ENCODE assay signal across 15 cellular contexts in the genomic region with DNA sequence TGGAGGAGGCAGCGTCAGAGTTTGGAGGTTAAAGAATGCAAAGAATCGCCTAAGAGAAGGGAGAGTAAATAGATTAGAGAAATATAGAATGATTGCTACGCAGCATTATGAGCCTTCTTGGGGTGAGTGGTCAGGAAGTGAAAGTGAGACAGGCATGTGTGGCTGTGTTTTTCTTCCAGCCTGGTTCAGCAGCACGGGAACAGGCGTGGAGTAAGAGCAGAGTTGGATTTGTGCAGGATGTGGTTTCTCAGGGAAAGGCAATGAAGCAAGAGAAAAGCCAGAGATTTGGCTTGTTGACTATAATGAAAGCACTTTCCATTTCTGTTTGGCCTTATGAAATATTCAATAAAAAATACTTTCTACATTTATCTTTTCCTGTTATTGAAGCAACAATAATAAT. TPM values are rescaled to one million over a fixed set of nuclear protein-coding genes. Genes with fewer than 3 reads are reported as not detected.
DNase-seq lines count a peak whose midpoint lies in the region; ATAC-seq, FAIRE-seq and TF ChIP-seq lines count a peak whose summit lies in the region.
"Had no signal": no experiment of that assay in that cellular context is flagged by ENCODE, and none has a peak within 500 bp of the region (broad histone marks: within the 10 kb centered on the region; RNA-seq: fewer than 3 reads in every experiment).

No MANE protein-coding gene starts in this region.

- CTCF ChIA-PET in HepG2 (lab: Yijun Ruan, JAX; ENCODE audit: low intra/inter-chr PET ratio, low total read pairs) = no interaction called here

- H3K79me2 ChIP-seq in HepG2 (ENCODE audit: insufficient read depth, low read length) (no peaks in the 10 kb centered on the region), hepatocyte (no peaks in the 10 kb centered on the region)

- no peak overlapping the region for H3K4me2 ChIP-seq in HepG2 (ENCODE audit: low read depth, low read length)
- H3K4me2 ChIP-seq in hepatocyte = peak overlapping the region; percentile 54

- DNase-seq in right lobe of liver = no peak
- DNase-seq in HepG2 (ENCODE audit: low spot score) = no peak
- DNase-seq in astrocyte of the cerebellum (ENCODE audit: low read depth) = peak; percentile 85
- DNase-seq in hepatocyte (ENCODE audit: low spot score) = peak; percentile 28
- DNase-seq in SW 1271 (lab: John Stamatoyannopoulos, UW) = no peak
- DNase-seq in DMS79 treated with DMSO at 0.1 percent for 48 hours (lab: John Stamatoyannopoulos, UW) = no peak
- DNase-seq in amygdala (lab: John Stamatoyannopoulos, UW) = no peak
- DNase-seq in central memory CD4-positive, alpha-beta T cell = no peak
- DNase-seq: activated T-cell treated with anti-CD3 and anti-CD28 coated beads for 4 hours, amniotic stem cell, NCI-H1105, NCI-H524 treated with DMSO at 0.1 percent for 48 hours had no signal

- no peak for TF ChIP-seq EP300 in HepG2 (IDR thresholded peaks at IDR 0.05; ENCODE audit: low read depth in 2 of 2, low read length in 2 of 2)
- no peak for TF ChIP-seq EP300 in HepG2 (CRISPR knock-in tag; IDR thresholded peaks at IDR 0.05; ENCODE audit: borderline replicate concordance)

- in situ Hi-C loops in HepG2 (cut with HindIII; ENCODE audit: extremely low pct_ligation_motif_present, low pct_unique_long_range_greater_than_20kb) = no loop called here
- in situ Hi-C loops in astrocyte of the cerebellum (cut with HindIII; ENCODE audit: low sequenced_read_pairs) = no loop called here

- TF ChIP-seq CTCF in right lobe of liver (IDR thresholded peaks at IDR 0.05) (no peak), HepG2 (CRISPR knock-in tag; IDR thresholded peaks at IDR 0.05) (no peak), astrocyte of the cerebellum (IDR thresholded peaks at IDR 0.05; ENCODE audit: low read depth, low read length, missing control alignments) (no peak), hepatocyte (IDR thresholded peaks at IDR 0.05; ENCODE audit: poor library complexity) (no peak)

- no TSS peak for BruUV-seq in HepG2 (replicated peaks; lab: Mats Ljungman, UMichigan)

- H3K4me3 ChIP-seq in right lobe of liver (no peak overlapping the region), HepG2 (replicated peaks in 1 of 3; ENCODE audit: insufficient read depth in 1 of 3, low read depth in 2 of 3, low read length in 3 of 3) (no peak overlapping the region), astrocyte of the cerebellum (ENCODE audit: low read depth, low read length) (no peak overlapping the region), hepatocyte (no peak overlapping the region)
- H3K4me3 ChIP-seq: SJSA1 had no signal

- H3K27me3 ChIP-seq in right lobe of liver (no peaks in the 10 kb centered on the region), HepG2 (ENCODE audit: control insufficient read depth in 1 of 2, insufficient read depth in 2 of 2, low read length in 2 of 2) (no peaks in the 10 kb centered on the region), hepatocyte (no peaks in the 10 kb centered on the region)
- H3K27me3 ChIP-seq: SJSA1 had no signal

- FAIRE-seq in HepG2 (lab: Jason Lieb, UNC) = no peak
- FAIRE-seq: endometrium had no signal

- POLR2A ChIA-PET in HepG2 (lab: Yijun Ruan, JAX) = no interaction called here

- H3K4me1 ChIP-seq in right lobe of liver (peaks cover 0 to 8% (median 0%) of the 10 kb centered on the region in 4 donors), HepG2 (ENCODE audit: insufficient read depth, low read length) (0 out of 2 replicates have a peak, but pooled peaks cover 10% of the 10 kb centered on the region), hepatocyte (ENCODE audit: insufficient read depth) (no peaks in the 10 kb centered on the region)
- H3K4me1 ChIP-seq: SJSA1 had no signal

- TF ChIP-seq POLR2A in right lobe of liver (IDR thresholded peaks at IDR 0.05) (no peak), HepG2 (IDR thresholded peaks at IDR 0.05; ENCODE audit: insufficient read depth in 1 of 2, low read depth in 2 of 2, low read length in 2 of 2) (no peak)

- H3K27ac ChIP-seq in right lobe of liver (no peak overlapping the region), HepG2 (ENCODE audit: extremely low read length, insufficient read depth, low read length) (no peak overlapping the region), hepatocyte (peak overlapping the region; percentile 76)
- H3K27ac ChIP-seq: SJSA1 had no signal

- no peaks in the 10 kb centered on the region for H3K36me3 ChIP-seq in right lobe of liver
- H3K36me3 ChIP-seq in HepG2 (replicated peaks in 1 of 2; ENCODE audit: control insufficient read depth in 1 of 2, insufficient read depth in 2 of 2, low read length in 2 of 2) = no peaks in the 10 kb centered on the region
- H3K36me3 ChIP-seq in hepatocyte (replicated peaks; ENCODE audit: insufficient read depth, low read depth) = no peaks in the 10 kb centered on the region
- H3K36me3 ChIP-seq: SJSA1 had no signal

- H3K9ac ChIP-seq in HepG2 (ENCODE audit: insufficient read depth, low read depth, low read length) = no peak overlapping the region

- intact Hi-C loops in right lobe of liver (cut with DNase I) (no loop called here), HepG2 (cut with micrococcal nuclease; ENCODE audit: unreplicated experiment) (no loop called here)

- ATAC-seq in right lobe of liver (peak; percentile 30 to 61 (median 41)), HepG2 (no peak)
- ATAC-seq: WTC11 had no signal

- WGBS in right lobe of liver (ENCODE audit: insufficient coverage, low coverage, low lambda C conversion rate, missing lambda C conversion rate) = 35% methylated on average over 5 of the region's 5 CpGs
- WGBS in HepG2 (ENCODE audit: low lambda C conversion rate) = 79% methylated on average over 5 of the region's 5 CpGs
- WGBS in hepatocyte (ENCODE audit: low lambda C conversion rate, missing lambda C conversion rate) = 70% methylated on average over 5 of the region's 5 CpGs

- no peak for TF ChIP-seq RAD21 in HepG2 (CRISPR knock-in tag; IDR thresholded peaks at IDR 0.05)

- H2AFZ ChIP-seq in HepG2 (ENCODE audit: low read length) = no peak overlapping the region
- H2AFZ ChIP-seq in hepatocyte = peak overlapping the region; percentile 60

- H3K9me2 ChIP-seq in hepatocyte (replicated peaks; ENCODE audit: insufficient read depth) = no peaks in the 10 kb centered on the region

- no peaks in the 10 kb centered on the region for H4K20me1 ChIP-seq in HepG2 (ENCODE audit: insufficient read depth, low read length)
- H4K20me1 ChIP-seq in hepatocyte (ENCODE audit: insufficient read depth, poor library complexity, severe bottlenecking) = no peaks in the 10 kb centered on the region

- H3K9me3 ChIP-seq in right lobe of liver (no peaks in the 10 kb centered on the region), HepG2 (ENCODE audit: low read length) (no peaks in the 10 kb centered on the region), hepatocyte (ENCODE audit: low read depth) (no peaks in the 10 kb centered on the region)
- H3K9me3 ChIP-seq: SJSA1 had no signal

RNA-seq across cellular contexts. Expression of gene FRMD3, which starts 34.3 kb away (rescaled TPM):
- total RNA-seq in right lobe of liver (under 1 TPM; 0.28 to 0.88 (median 0.34) TPM), HepG2 (2016; rRNA removed; fragmentation: Illumina TruSeq; extraction: Trizol) (7.7 and 9.6 TPM in 2 replicates), hepatocyte (6.5 and 7.0 TPM in 2 replicates)
- 0.71 and 1.1 TPM in 2 replicates for total RNA-seq in HepG2 (2016; cell fraction: cytosol; rRNA removed; fragmentation: Illumina TruSeq; extraction: Trizol; ENCODE audit: low read depth)
- total RNA-seq in HepG2 (2016; cell fraction: insoluble cytoplasmic fraction; rRNA removed; fragmentation: Illumina TruSeq; extraction: Trizol) = 7.1 and 8.1 TPM in 2 replicates
- total RNA-seq in HepG2 (2016; cell fraction: membrane; rRNA removed; fragmentation: Illumina TruSeq; extraction: Trizol) = 3.0 and 3.5 TPM in 2 replicates
- total RNA-seq in HepG2 (2016; cell fraction: nucleus; rRNA removed; fragmentation: Illumina TruSeq; extraction: Trizol) = 7.5 and 7.6 TPM in 2 replicates
- polyA plus RNA-seq in HepG2 (2011; rRNA removed) (1.9 and 3.2 TPM in 2 replicates), hepatocyte (3.7 and 3.9 TPM in 2 replicates)
- 2.4 and 3.0 TPM in 2 replicates for polyA plus RNA-seq in HepG2 (2011; cell fraction: cytosol; rRNA removed)
- 3.4 and 4.9 TPM in 2 replicates for polyA plus RNA-seq in HepG2 (2011; cell fraction: nucleus; rRNA removed)
- 4.6 and 5.1 TPM in 2 replicates for polyA plus RNA-seq in HepG2 (2012)
- polyA plus RNA-seq in HepG2 (2016; cell fraction: cytosol; fragmentation: Illumina TruSeq; extraction: Trizol; ENCODE audit: low read depth) = 0.31 and 0.44 TPM in 2 replicates
- 6.5 and 6.9 TPM in 2 replicates for polyA plus RNA-seq in HepG2 (2016; cell fraction: insoluble cytoplasmic fraction; fragmentation: Illumina TruSeq; extraction: Trizol; ENCODE audit: low read depth)
- polyA plus RNA-seq in HepG2 (2016; cell fraction: membrane; fragmentation: Illumina TruSeq; extraction: Trizol; ENCODE audit: low read depth) = 1.2 TPM in 2 replicates
- 6.1 and 6.6 TPM in 2 replicates for polyA plus RNA-seq in HepG2 (2016; cell fraction: nucleus; fragmentation: Illumina TruSeq; extraction: Trizol; ENCODE audit: insufficient read depth, low read depth)
- 9.7 and 14.0 TPM in 2 replicates for polyA minus RNA-seq in HepG2 (2011; rRNA and poly(A)+ RNA removed; ENCODE audit: low replicate concordance)
- 7.7 and 8.4 TPM in 2 replicates for polyA minus RNA-seq in HepG2 (2011; cell fraction: cytosol; rRNA and poly(A)+ RNA removed)
- polyA minus RNA-seq in HepG2 (2011; cell fraction: nucleus; rRNA and poly(A)+ RNA removed) = 12.9 and 14.8 TPM in 2 replicates

RNA-seq across cellular contexts. Expression of gene IDNK, which starts 50.4 kb away (rescaled TPM):
- total RNA-seq in right lobe of liver (10 to 100 TPM; 10.6 to 24.6 (median 17.8) TPM), HepG2 (2016; rRNA removed; fragmentation: Illumina TruSeq; extraction: Trizol) (4.8 and 6.3 TPM in 2 replicates), hepatocyte (5.3 and 11.1 TPM in 2 replicates)
- total RNA-seq in HepG2 (2016; cell fraction: cytosol; rRNA removed; fragmentation: Illumina TruSeq; extraction: Trizol; ENCODE audit: low read depth) = 9.3 and 10.6 TPM in 2 replicates
- total RNA-seq in HepG2 (2016; cell fraction: insoluble cytoplasmic fraction; rRNA removed; fragmentation: Illumina TruSeq; extraction: Trizol) = 4.5 and 4.6 TPM in 2 replicates
- total RNA-seq in HepG2 (2016; cell fraction: membrane; rRNA removed; fragmentation: Illumina TruSeq; extraction: Trizol) = 9.1 and 12.0 TPM in 2 replicates
- 2.9 and 4.7 TPM in 2 replicates for total RNA-seq in HepG2 (2016; cell fraction: nucleus; rRNA removed; fragmentation: Illumina TruSeq; extraction: Trizol)
- polyA plus RNA-seq in HepG2 (2011; rRNA removed) (2.7 and 3.1 TPM in 2 replicates), hepatocyte (8.7 and 10.5 TPM in 2 replicates)
- polyA plus RNA-seq in HepG2 (2011; cell fraction: cytosol; rRNA removed) = 2.1 and 2.8 TPM in 2 replicates
- 2.7 and 3.4 TPM in 2 replicates for polyA plus RNA-seq in HepG2 (2011; cell fraction: nucleus; rRNA removed)
- 2.6 and 6.6 TPM in 2 replicates for polyA plus RNA-seq in HepG2 (2012)
- 12.6 and 13.6 TPM in 2 replicates for polyA plus RNA-seq in HepG2 (2016; cell fraction: cytosol; fragmentation: Illumina TruSeq; extraction: Trizol; ENCODE audit: low read depth)
- polyA plus RNA-seq in HepG2 (2016; cell fraction: insoluble cytoplasmic fraction; fragmentation: Illumina TruSeq; extraction: Trizol; ENCODE audit: low read depth) = 3.8 and 4.8 TPM in 2 replicates
- 8.6 and 10.0 TPM in 2 replicates for polyA plus RNA-seq in HepG2 (2016; cell fraction: membrane; fragmentation: Illumina TruSeq; extraction: Trizol; ENCODE audit: low read depth)
- polyA plus RNA-seq in HepG2 (2016; cell fraction: nucleus; fragmentation: Illumina TruSeq; extraction: Trizol; ENCODE audit: insufficient read depth, low read depth) = 5.4 and 5.8 TPM in 2 replicates
- polyA minus RNA-seq in HepG2 (2011; rRNA and poly(A)+ RNA removed; ENCODE audit: low replicate concordance) = 0.90 and 2.6 TPM in 2 replicates
- 0.79 and 2.3 TPM in 2 replicates for polyA minus RNA-seq in HepG2 (2011; cell fraction: cytosol; rRNA and poly(A)+ RNA removed)
- 1.7 and 2.5 TPM in 2 replicates for polyA minus RNA-seq in HepG2 (2011; cell fraction: nucleus; rRNA and poly(A)+ RNA removed)

Comparison
In these comparisons a context has a peak if more than half of its experiments do, and no peak if none do; other contexts are left out.
1. DNase-seq: peak in astrocyte of the cerebellum (single experiment) and hepatocyte (single experiment); none in right lobe of liver (0 of 3), HepG2 (single experiment), SW 1271 (0 of 2), DMS79 treated with DMSO at 0.1 percent for 48 hours (single experiment), amygdala (0 of 56) and central memory CD4-positive, alpha-beta T cell (single experiment).